Comparison of ENCODE assay signal across 1 cellular context in genomic region chr20:51493346-51493791, GRCh38.
TF ChIP-seq lines count a peak whose summit lies in the region.

No MANE protein-coding gene starts in this region.

TF ChIP-seq in K562, 482 proteins besides CTCF, POLR2A, EP300 and RAD21 (continued from another document):
- TF ChIP-seq HDAC3 (IDR thresholded peaks at IDR 0.05; ENCODE audit: borderline replicate concordance, partially characterized antibody) = no peak
- TF ChIP-seq USF1 (CRISPR knock-in tag; IDR thresholded peaks at IDR 0.05) = no peak
- TF ChIP-seq CBFB (CRISPR knock-in tag; IDR thresholded peaks at IDR 0.05) = no peak
- no peak for TF ChIP-seq DEAF1 (CRISPR knock-in tag; IDR thresholded peaks at IDR 0.05)
- TF ChIP-seq FOXK2 (conservative IDR thresholded peaks at IDR 0.05 in 1 of 2, IDR thresholded peaks at IDR 0.05 in 1 of 2; ENCODE audit: low read depth in 2 of 2) = peak; percentile 27 to 40; a peak in 1 of 4 replicates
- TF ChIP-seq SMARCB1 (IDR thresholded peaks at IDR 0.05; ENCODE audit: insufficient read length, low read depth) = no peak
- TF ChIP-seq ZNF780A (CRISPR knock-in tag; IDR thresholded peaks at IDR 0.05) = no peak
- TF ChIP-seq CREB1 (IDR thresholded peaks at IDR 0.05) = peak; percentile 84
- TF ChIP-seq CREB1 (CRISPR knock-in tag; IDR thresholded peaks at IDR 0.05) = no peak; the same call in 1 of the 2 replicates
- TF ChIP-seq SAFB2 (IDR thresholded peaks at IDR 0.05; ENCODE audit: borderline replicate concordance, low read depth, low read length, severe bottlenecking) = no peak
- no peak for TF ChIP-seq MXD1 (CRISPR knock-in tag; IDR thresholded peaks at IDR 0.05; ENCODE audit: borderline replicate concordance, poor library complexity, severe bottlenecking)
- TF ChIP-seq ATF7 (IDR thresholded peaks at IDR 0.05) = peak; percentile 30; the same call in 1 of the 2 replicates
- peak; percentile 39; the same call in 1 of the 2 replicates for TF ChIP-seq PKNOX1 (IDR thresholded peaks at IDR 0.05)
- TF ChIP-seq ZFP1 (CRISPR knock-in tag; IDR thresholded peaks at IDR 0.05) = no peak
- TF ChIP-seq TCF15 (CRISPR knock-in tag; IDR thresholded peaks at IDR 0.05) = no peak
- TF ChIP-seq MCM5 (IDR thresholded peaks at IDR 0.05; ENCODE audit: low read depth) = no peak
- 0 out of 2 replicates have a peak, but pooled peaks have one; percentile 10 for TF ChIP-seq ZNF143 (CRISPR knock-in tag; IDR thresholded peaks at IDR 0.05)
- TF ChIP-seq STAG1 (CRISPR knock-in tag; IDR thresholded peaks at IDR 0.05; ENCODE audit: borderline replicate concordance) = no peak
- TF ChIP-seq ZNF41 (CRISPR knock-in tag; conservative IDR thresholded peaks at IDR 0.05) = no peak
- no peak for TF ChIP-seq KAT8 (IDR thresholded peaks at IDR 0.05; ENCODE audit: low read depth)
- peak; percentile 28 for TF ChIP-seq MEIS2 (IDR thresholded peaks at IDR 0.05; ENCODE audit: partially characterized antibody)
- TF ChIP-seq ATF1 (CRISPR knock-in tag; IDR thresholded peaks at IDR 0.05) = no peak
- peak; percentile 69; the same call in 1 of the 2 replicates for TF ChIP-seq ATF1 (tag; IDR thresholded peaks at IDR 0.05)
- TF ChIP-seq ZNF354B (CRISPR knock-in tag; IDR thresholded peaks at IDR 0.05) = no peak
- TF ChIP-seq ZNF263 (CRISPR knock-in tag; IDR thresholded peaks at IDR 0.05; ENCODE audit: borderline replicate concordance) = no peak
- 0 out of 2 replicates have a peak, but pooled peaks have one; percentile 11 for TF ChIP-seq SP1 (CRISPR knock-in tag; IDR thresholded peaks at IDR 0.05)
- no peak for TF ChIP-seq KLF16 (IDR thresholded peaks at IDR 0.05)
- TF ChIP-seq ARID4B (CRISPR knock-in tag; IDR thresholded peaks at IDR 0.05) = no peak
- no peak for TF ChIP-seq BRF1 (IDR thresholded peaks at IDR 0.05; ENCODE audit: borderline replicate concordance, extremely low read depth, insufficient read length)
- no peak for TF ChIP-seq BACH1 (tag; IDR thresholded peaks at IDR 0.05)
- TF ChIP-seq GATA2 (CRISPR knock-in tag; IDR thresholded peaks at IDR 0.05) = peak; percentile 39; the same call in 1 of the 2 replicates
